Comparison of ENCODE assay signal across 11 cellular contexts in genomic region chr2:64638502-64639120, GRCh38. TPM values are rescaled to one million over a fixed set of nuclear protein-coding genes. Genes with fewer than 3 reads are reported as not detected.
A peak's percentile ranks its signal among the peaks of the same experiment; 100 is the strongest.
DNase-seq lines count a peak whose midpoint lies in the region; ATAC-seq and TF ChIP-seq lines count a peak whose summit lies in the region.
"Had no signal": no experiment of that assay in that cellular context is flagged by ENCODE, and none has a peak within 500 bp of the region (broad histone marks: within the 10 kb centered on the region; RNA-seq: fewer than 3 reads in every experiment).

No MANE protein-coding gene starts in this region.

- CTCF ChIA-PET in activated CD8-positive, alpha-beta memory T cell treated with anti-CD3 and anti-CD28 coated beads, Interleukin-2, amount 10 ng/mL, durations not matched to agents 7 days and 5 days (lab: Charles Lee) = interaction anchor here (0.9 to 1.3 kb wide), 3 partner anchors 15 to 193 kb away, joined by 3 to 5 read pairs (median 4); partner anchors contain the start of gene SERTAD2

- TF ChIP-seq CTCF in spleen (IDR thresholded peaks at IDR 0.05 in 8 of 11, conservative IDR thresholded peaks at IDR 0.05 in 3 of 11) = no peak

- no peaks in the 10 kb centered on the region for H3K9me3 Mint-ChIP-seq in activated CD8-positive, alpha-beta memory T cell treated with anti-CD3 and anti-CD28 coated beads, Interleukin-2, amount 10 ng/mL, durations not matched to agents 7 days and 5 days (ENCODE audit: low read depth)

- intact Hi-C loops in spleen (cut with DNase I; ENCODE audit: low total_unique reads) = no loop called here

- H3K9ac ChIP-seq in SK-N-MC (ENCODE audit: insufficient read length) = peak overlapping the region; percentile 16

- DNase-seq in activated CD8-positive, alpha-beta memory T cell treated with anti-CD3 and anti-CD28 coated beads, Interleukin-2, amount 10 ng/mL, durations not matched to agents 7 days and 5 days = no peak
- DNase-seq in activated CD8-positive, alpha-beta memory T cell treated with anti-CD3 and anti-CD28 coated beads, Interleukin-2, amount 50 U/mL, for 48 hours = no peak
- no peak for DNase-seq in SK-N-MC (ENCODE audit: low read depth, low spot score)
- no peak for DNase-seq in spleen
- no peak for DNase-seq in Kasumi-1 (lab: John Stamatoyannopoulos, UW)
- no peak for DNase-seq in anterior cingulate cortex (lab: John Stamatoyannopoulos, UW)
- DNase-seq: activated naive CD4-positive, alpha-beta T cell treated with anti-CD3 and anti-CD28 coated beads, Interleukin-2, amount 50 U/mL, for 16 hours; erythroblast; hypothalamus had no signal

- H3K4me1 Mint-ChIP-seq in activated CD8-positive, alpha-beta memory T cell treated with anti-CD3 and anti-CD28 coated beads, Interleukin-2, amount 10 ng/mL, durations not matched to agents 7 days and 5 days = peaks cover 69% of the 10 kb centered on the region

- H3K27me3 ChIP-seq in spleen (replicated peaks in 1 of 7) = no peaks in the 10 kb centered on the region

- H3K9me3 ChIP-seq in SK-N-MC (ENCODE audit: low read depth, low read length) (no peaks in the 10 kb centered on the region), spleen (no peaks in the 10 kb centered on the region)

- H3K27ac Mint-ChIP-seq in activated CD8-positive, alpha-beta memory T cell treated with anti-CD3 and anti-CD28 coated beads, Interleukin-2, amount 10 ng/mL, durations not matched to agents 7 days and 5 days = peak overlapping the region; percentile 13

- peaks cover 61 to 100% (median 98%) of the 10 kb centered on the region in 6 donors for H3K4me1 ChIP-seq in spleen

- WGBS in spleen, 5 donors = 74 to 81% (median 78%) methylated on average over 4 of the region's 4 CpGs

- no peak for TF ChIP-seq POLR2A in spleen (IDR thresholded peaks at IDR 0.05)

- H3K36me3 Mint-ChIP-seq in activated CD8-positive, alpha-beta memory T cell treated with anti-CD3 and anti-CD28 coated beads, Interleukin-2, amount 10 ng/mL, durations not matched to agents 7 days and 5 days = peaks cover 27% of the 10 kb centered on the region

- no peak for ATAC-seq in activated CD8-positive, alpha-beta memory T cell treated with anti-CD3 and anti-CD28 coated beads, Interleukin-2, amount 10 ng/mL, durations not matched to agents 7 days and 5 days
- peak; percentile 19 for ATAC-seq in esophagus mucosa
- ATAC-seq in GM19395 (IDR thresholded peaks at IDR 0.05; ENCODE audit: unreplicated experiment) = no peak

- no peaks in the 10 kb centered on the region for H3K27me3 Mint-ChIP-seq in activated CD8-positive, alpha-beta memory T cell treated with anti-CD3 and anti-CD28 coated beads, Interleukin-2, amount 10 ng/mL, durations not matched to agents 7 days and 5 days

- no peak overlapping the region for H3K4me3 Mint-ChIP-seq in activated CD8-positive, alpha-beta memory T cell treated with anti-CD3 and anti-CD28 coated beads, Interleukin-2, amount 10 ng/mL, durations not matched to agents 7 days and 5 days

- H3K36me3 ChIP-seq in SK-N-MC (ENCODE audit: insufficient read depth, low read length) (peaks cover 13% of the 10 kb centered on the region), spleen (peaks cover 4 to 34% (median 27%) of the 10 kb centered on the region in 6 donors)

- H3K4me3 ChIP-seq in SK-N-MC (no peak overlapping the region), spleen (no peak overlapping the region)

- H3K27ac ChIP-seq in SK-N-MC (peak overlapping the region; percentile 54; the same call in 1 of the 2 replicates), spleen (peak overlapping the region in 6 of 8 donors; percentile 69 to 93 (median 83))

RNA-seq across cellular contexts. Expression of gene SERTAD2, which starts 15.1 kb away (rescaled TPM):
- total RNA-seq in activated CD8-positive, alpha-beta memory T cell treated with anti-CD3 and anti-CD28 coated beads, Interleukin-2, amount 10 ng/mL, durations not matched to agents 7 days and 5 days = 10 to 100 TPM; 24.3 to 53.7 TPM
- total RNA-seq in esophagus mucosa = 21.9 TPM
- 10 to 100 TPM; 31.2 to 61.4 (median 43.3) TPM for total RNA-seq in spleen
- polyA plus RNA-seq in spleen = 10 to 100 TPM; 10.4 to 16.9 (median 13.6) TPM
